ENCODE assay signal across 18 cellular contexts in the genomic region with DNA sequence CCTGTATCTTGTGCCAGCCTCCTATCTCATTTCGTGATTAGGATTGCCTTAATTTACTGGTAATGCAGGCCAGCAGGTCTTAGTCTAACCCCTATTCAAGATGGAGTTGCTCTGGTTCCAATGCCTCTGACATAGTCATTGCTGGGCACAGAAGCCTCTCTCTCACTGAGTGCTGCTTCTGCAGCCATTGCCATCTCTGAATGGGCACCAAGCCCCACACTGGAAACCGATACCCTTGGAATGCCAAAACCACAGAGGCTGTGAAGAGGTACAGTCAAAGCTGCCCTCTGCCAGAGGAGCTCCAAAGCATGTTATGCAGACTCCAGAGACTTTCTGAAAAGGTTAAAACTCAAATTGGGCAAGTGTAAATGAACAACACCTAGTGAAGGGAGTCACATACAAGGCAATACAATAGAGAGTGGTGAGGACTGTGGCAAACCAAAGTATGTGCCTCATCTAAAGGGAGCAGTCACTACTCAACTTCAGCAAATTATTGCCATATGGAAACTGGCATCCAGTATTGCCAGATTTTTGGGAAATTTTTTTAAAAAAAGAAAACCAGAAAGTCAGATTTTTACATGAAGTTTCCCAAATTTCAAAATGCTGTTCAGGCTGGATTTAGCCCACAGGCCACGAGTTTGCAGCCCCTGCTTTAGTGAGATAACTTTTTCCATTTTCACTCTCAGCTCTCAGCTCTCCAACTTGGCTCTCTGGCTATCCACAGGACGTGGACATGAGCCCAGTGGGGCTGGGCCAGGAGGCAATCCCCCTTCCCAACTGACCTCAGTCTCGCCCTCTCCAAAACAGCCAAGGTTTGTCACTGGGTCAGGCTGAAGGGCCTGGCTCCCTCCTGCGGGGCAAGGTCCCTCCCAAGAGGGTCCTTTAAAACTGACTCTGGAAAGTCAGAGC. TPM values are rescaled to one million over a fixed set of nuclear protein-coding genes. Genes with fewer than 3 reads are reported as not detected.
DNase-seq lines count a peak whose midpoint lies in the region; ATAC-seq, FAIRE-seq and TF ChIP-seq lines count a peak whose summit lies in the region.
"Had no signal": no experiment of that assay in that cellular context is flagged by ENCODE, and none has a peak within 500 bp of the region (broad histone marks: within the 10 kb centered on the region; RNA-seq: fewer than 3 reads in every experiment).

No MANE protein-coding gene starts in this region.

- H3K4me3 ChIP-seq in MG63 (no peak overlapping the region), esophagus muscularis mucosa (no peak overlapping the region), muscle layer of duodenum (ENCODE audit: low read depth in 1 of 2, low read length in 2 of 2) (no peak overlapping the region), thoracic aorta (no peak overlapping the region), kidney (ENCODE audit: low read length in 2 of 2) (no peak overlapping the region)
- no peak overlapping the region for H3K4me3 ChIP-seq in CD8-positive, alpha-beta T cell (ENCODE audit: low read depth, low read length)

- TF ChIP-seq CTCF in esophagus muscularis mucosa (IDR thresholded peaks at IDR 0.05) (no peak), thoracic aorta (IDR thresholded peaks at IDR 0.05) (no peak), kidney (IDR thresholded peaks at IDR 0.05; ENCODE audit: borderline replicate concordance, extremely low read depth, insufficient read depth) (no peak)
- TF ChIP-seq CTCF in CD8-positive, alpha-beta T cell (IDR thresholded peaks at IDR 0.05), result no peak

- H3K9ac ChIP-seq in kidney (ENCODE audit: low read length in 2 of 2), result no peak overlapping the region

- no peak overlapping the region for H3K27ac Mint-ChIP-seq in CD8-positive, alpha-beta T cell
- H3K27ac Mint-ChIP-seq: T-helper 1 cell treated with Interleukin-12 subunit alpha and Interleukin-12 subunit beta and Interleukin-4 antibody, amounts not matched to agents 30 μg/mL and 1 μg/mL, for 36 hours had no signal

- peaks cover 11 to 44% (median 35%) of the 10 kb centered on the region in 4 donors for H3K4me1 ChIP-seq in esophagus muscularis mucosa
- H3K4me1 ChIP-seq in muscle layer of duodenum (ENCODE audit: control insufficient read depth in 1 of 2, insufficient read depth in 2 of 2, low read length in 2 of 2), result peaks cover 0 to 23% of the 10 kb centered on the region in 2 donors
- peaks cover 15 to 51% of the 10 kb centered on the region in 2 donors for H3K4me1 ChIP-seq in thoracic aorta (ENCODE audit: control insufficient read depth in 1 of 2, low read depth in 2 of 2)
- no peaks in the 10 kb centered on the region for H3K4me1 ChIP-seq in CD8-positive, alpha-beta T cell (ENCODE audit: insufficient read depth, low read length)
- H3K4me1 ChIP-seq in kidney (ENCODE audit: control insufficient read depth in 1 of 2, insufficient read depth in 1 of 2, low read depth in 1 of 2, low read length in 2 of 2), result peaks cover 0 to 4% of the 10 kb centered on the region in 2 donors

- 65% methylated on average over 6 of the region's 6 CpGs for WGBS in esophagus muscularis mucosa

- TF ChIP-seq EP300 in esophagus muscularis mucosa (IDR thresholded peaks at IDR 0.05), result no peak

- H3K36me3 Mint-ChIP-seq in CD8-positive, alpha-beta T cell, result no peaks in the 10 kb centered on the region

- no peak for ATAC-seq in thoracic aorta (ENCODE audit: insufficient number of reproducible peaks, low FRiP score, low read depth)
- ATAC-seq in CD8-positive, alpha-beta T cell, result no peak
- ATAC-seq: left colon had no signal

- no peak overlapping the region for H3K4me3 Mint-ChIP-seq in CD8-positive, alpha-beta T cell
- H3K4me3 Mint-ChIP-seq: T-helper 1 cell treated with Interleukin-12 subunit alpha and Interleukin-12 subunit beta and Interleukin-4 antibody, amounts not matched to agents 30 μg/mL and 1 μg/mL, for 36 hours had no signal

- no peak for FAIRE-seq in kidney (lab: Jason Lieb, UNC)
- FAIRE-seq: GM18507, H54 had no signal

- peak overlapping the region; percentile 79 to 87 (median 86) for H3K27ac ChIP-seq in esophagus muscularis mucosa (replicated peaks in 1 of 4)
- peak overlapping the region; percentile 31 for H3K27ac ChIP-seq in muscle layer of duodenum (ENCODE audit: low read length)
- H3K27ac ChIP-seq in thoracic aorta, result peak overlapping the region; percentile 45 to 84
- H3K27ac ChIP-seq in CD8-positive, alpha-beta T cell (ENCODE audit: low read depth, low read length), result no peak overlapping the region
- no peak overlapping the region for H3K27ac ChIP-seq in kidney (ENCODE audit: low read depth in 2 of 2, low read length in 2 of 2)

- H3K4me1 Mint-ChIP-seq in CD8-positive, alpha-beta T cell (ENCODE audit: low read depth), result no peaks in the 10 kb centered on the region

- H3K27me3 ChIP-seq in MG63 (no peaks in the 10 kb centered on the region), esophagus muscularis mucosa (peaks cover 0 to 43% (median 2%) of the 10 kb centered on the region in 4 donors), muscle layer of duodenum (ENCODE audit: low read depth, low read length) (no peaks in the 10 kb centered on the region), thoracic aorta (replicated peaks; ENCODE audit: insufficient read depth) (no peaks in the 10 kb centered on the region)
- H3K27me3 ChIP-seq in CD8-positive, alpha-beta T cell (ENCODE audit: insufficient read depth, low read length), result peaks cover 4% of the 10 kb centered on the region

- DNase-seq in MG63, result peak; percentile 90
- no peak for DNase-seq in esophagus muscularis mucosa (ENCODE audit: extremely low spot score)
- no peak for DNase-seq in thoracic aorta (ENCODE audit: low spot score)
- no peak for DNase-seq in NCI-H1694 treated with DMSO at 0.1 percent for 48 hours (lab: John Stamatoyannopoulos, UW)
- DNase-seq in CD8-positive, alpha-beta T cell, result no peak
- no peak for DNase-seq in SW480 (ENCODE audit: low spot score)
- DNase-seq in kidney, result no peak
- DNase-seq: activated CD4-positive, alpha-beta T cell treated with anti-CD3 and anti-CD28 coated beads for 4 hours; activated T-cell treated with anti-CD3 and anti-CD28 coated beads, Interleukin-2, amount 50 U/mL, for 48 hours; C1 segment of cervical spinal cord; head of caudate nucleus; NCI-H2171 treated with DMSO at 0.1 percent for 48 hours had no signal

- H3K27me3 Mint-ChIP-seq in CD8-positive, alpha-beta T cell (ENCODE audit: low read depth), result peaks cover 37% of the 10 kb centered on the region

- no peaks in the 10 kb centered on the region for H3K36me3 ChIP-seq in MG63
- no peaks in the 10 kb centered on the region for H3K36me3 ChIP-seq in esophagus muscularis mucosa
- H3K36me3 ChIP-seq in muscle layer of duodenum (ENCODE audit: control insufficient read depth in 1 of 2, insufficient read depth in 2 of 2, low read length in 2 of 2), result no peaks in the 10 kb centered on the region
- H3K36me3 ChIP-seq in thoracic aorta, result no peaks in the 10 kb centered on the region
- no peaks in the 10 kb centered on the region for H3K36me3 ChIP-seq in CD8-positive, alpha-beta T cell (ENCODE audit: insufficient read depth, low read length)
- H3K36me3 ChIP-seq in kidney (ENCODE audit: control insufficient read depth in 1 of 2, insufficient read depth in 2 of 2, low read length in 2 of 2), result no peaks in the 10 kb centered on the region

- H3K9me3 ChIP-seq in MG63, result no peaks in the 10 kb centered on the region
- H3K9me3 ChIP-seq in esophagus muscularis mucosa, result no peaks in the 10 kb centered on the region
- no peaks in the 10 kb centered on the region for H3K9me3 ChIP-seq in muscle layer of duodenum (ENCODE audit: control insufficient read depth in 1 of 2, low read length in 2 of 2)
- no peaks in the 10 kb centered on the region for H3K9me3 ChIP-seq in thoracic aorta
- H3K9me3 ChIP-seq in CD8-positive, alpha-beta T cell (ENCODE audit: low read length), result no peaks in the 10 kb centered on the region
- H3K9me3 ChIP-seq in kidney (ENCODE audit: control insufficient read depth in 1 of 2, low read length in 2 of 2), result no peaks in the 10 kb centered on the region

- POLR2A ChIA-PET in CD8-positive, alpha-beta T cell (lab: Charles Lee), result no interaction called here

- TF ChIP-seq POLR2A in esophagus muscularis mucosa (IDR thresholded peaks at IDR 0.05; ENCODE audit: low read depth), result no peak

- intact Hi-C loops in esophagus muscularis mucosa (cut with DNase I), result no loop called here
- intact Hi-C loops in CD8-positive, alpha-beta T cell (cut with DNase I, micrococcal nuclease), result no loop called here
- intact Hi-C loops in kidney (cut with DNase I), result no loop called here

- no peaks in the 10 kb centered on the region for H3K9me3 Mint-ChIP-seq in CD8-positive, alpha-beta T cell
- H3K9me3 Mint-ChIP-seq: T-helper 1 cell treated with Interleukin-12 subunit alpha and Interleukin-12 subunit beta and Interleukin-4 antibody, amounts not matched to agents 30 μg/mL and 1 μg/mL, for 36 hours had no signal

- CTCF ChIA-PET in CD8-positive, alpha-beta T cell (lab: Charles Lee), result interaction anchor here (2.6 kb wide), 1 partner anchor 12 kb away, joined by 9 read pairs; no protein-coding TSS in a partner anchor

RNA-seq across cellular contexts. Expression of a gene that starts 2.1 kb away (rescaled TPM):
- 53.0 and 98.5 TPM in 2 replicates for total RNA-seq in MG63 (2014; rRNA removed; shearing (Covaris generic); ENCODE audit: low replicate concordance)
- total RNA-seq in esophagus muscularis mucosa (100 to 1,000 TPM; 211 to 368 (median 256) TPM), thoracic aorta (100 to 1,000 TPM; 249 to 351 TPM), kidney (101 TPM)
- not detected for total RNA-seq in CD8-positive, alpha-beta T cell
- polyA plus RNA-seq in kidney (ENCODE audit: insufficient read depth, low read depth, low replicate concordance), result 44.3 TPM
- total RNA-seq: G401 had no signal

RNA-seq across cellular contexts. Expression of a gene that starts 32.0 kb away (rescaled TPM):
- total RNA-seq in MG63 (2014; rRNA removed; shearing (Covaris generic); ENCODE audit: low replicate concordance), result not detected in 2 replicates
- total RNA-seq in esophagus muscularis mucosa (10 to 100 TPM in 3 of 4 donors, 1 to 10 TPM in 1; 9.6 to 12.9 (median 12.0) TPM), thoracic aorta (10 to 100 TPM; 20.5 to 21.1 TPM), kidney (20.6 TPM)
- total RNA-seq in CD8-positive, alpha-beta T cell, result not detected
- 7.7 TPM for polyA plus RNA-seq in kidney (ENCODE audit: insufficient read depth, low read depth, low replicate concordance)
- total RNA-seq: G401 had no signal

Comparison
In these comparisons a context has a peak if more than half of its experiments do, and no peak if none do; other contexts are left out.
1. H3K27ac ChIP-seq: peak in esophagus muscularis mucosa (4 of 4), muscle layer of duodenum (single experiment) and thoracic aorta (2 of 2); none in CD8-positive, alpha-beta T cell (single experiment) and kidney (0 of 2).
2. RNA of a gene that starts 2.1 kb away (total RNA-seq): 249 to 351 TPM in thoracic aorta, 211 to 368 TPM in esophagus muscularis mucosa, 101 TPM in kidney (single experiment) and 53.0 to 98.5 TPM in MG63; not detected in CD8-positive, alpha-beta T cell; every median in the first group is over 10 times any median in the second.
3. RNA of a gene that starts 32.0 kb away (total RNA-seq): 20.5 to 21.1 TPM in thoracic aorta, 20.6 TPM in kidney (single experiment) and 9.6 to 12.9 TPM in esophagus muscularis mucosa; not detected in CD8-positive, alpha-beta T cell and not detected in MG63; every median in the first group is over 4 times any median in the second.